8 cellular contexts compared by ENCODE assay signal in the genomic region with DNA sequence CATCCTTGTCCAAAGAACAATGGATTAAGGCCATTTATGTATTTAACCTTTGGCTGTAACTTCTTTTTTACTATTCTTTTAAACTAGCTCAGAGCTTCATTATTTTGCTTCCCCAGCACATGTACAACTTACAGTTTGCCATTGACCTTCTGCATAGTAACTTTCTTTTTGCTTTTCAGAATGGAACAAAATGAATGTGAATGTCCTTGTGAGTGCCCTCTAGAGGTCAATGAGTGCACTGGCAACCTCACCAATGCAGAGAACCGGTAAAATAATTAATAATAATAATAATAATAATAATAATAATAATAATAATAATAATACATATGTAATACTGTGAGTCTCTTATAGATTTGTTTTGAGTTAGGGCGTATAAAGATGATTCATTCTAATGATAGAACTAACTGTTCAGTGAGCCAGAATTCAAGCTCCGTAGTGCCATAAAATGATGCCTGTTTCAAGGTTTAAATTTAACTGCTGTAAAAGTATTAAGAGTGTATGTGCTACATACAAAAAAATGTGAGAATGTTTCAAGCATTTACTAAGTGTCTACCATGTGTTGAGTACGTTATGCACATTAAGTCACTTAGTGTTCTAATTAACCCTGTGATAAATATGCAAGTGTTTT.
DNase-seq lines count a peak whose midpoint lies in the region; ATAC-seq, FAIRE-seq and TF ChIP-seq lines count a peak whose summit lies in the region.

No MANE protein-coding gene starts in this region.

- POLR2A ChIA-PET in HEK293T (lab: Yijun Ruan, JAX) = no interaction called here

- peak; percentile 57 for DNase-seq in HEK293T (ENCODE audit: extremely low spot score)
- DNase-seq in stimulated activated naive CD4-positive, alpha-beta T cell treated with Interleukin-2 at 50 U/mL for 16 hours (lab: John Stamatoyannopoulos, UW) = no peak
- DNase-seq in T-helper 1 cell = no peak
- no peak for DNase-seq in activated CD8-positive, alpha-beta memory T cell treated with anti-CD3 and anti-CD28 coated beads, Interleukin-2, amount 50 U/mL, for 48 hours

- ATAC-seq in GM18873 (IDR thresholded peaks at IDR 0.05; ENCODE audit: low FRiP score, unreplicated experiment) = no peak

- FAIRE-seq in islet of Langerhans (lab: Jason Lieb, UNC) = peak; percentile 87

- H3K27ac ChIP-seq in C4-2B = no peak overlapping the region
- H3K27ac ChIP-seq in VCaP = no peak overlapping the region

- TF ChIP-seq CTCF in C4-2B (conservative IDR thresholded peaks at IDR 0.05) = peak; percentile 74
- peak; percentile 68; the same call in 1 of the 2 replicates for TF ChIP-seq CTCF in VCaP (conservative IDR thresholded peaks at IDR 0.05)

- CTCF ChIA-PET in HEK293T (lab: Yijun Ruan, JAX) = interaction anchor here (0.6 to 1.8 kb wide), 10 partner anchors 9 to 1774 kb away, joined by 3 to 5 read pairs (median 3); no protein-coding TSS in a partner anchor

TF ChIP-seq in HEK293T, 16 proteins besides CTCF, POLR2A, EP300 and RAD21:
- no peak for TF ChIP-seq TARDBP (IDR thresholded peaks at IDR 0.05)
- TF ChIP-seq HDGF (IDR thresholded peaks at IDR 0.05; ENCODE audit: borderline replicate concordance) = no peak
- TF ChIP-seq NFRKB (IDR thresholded peaks at IDR 0.05) = no peak
- TF ChIP-seq LEF1 (IDR thresholded peaks at IDR 0.05; ENCODE audit: borderline replicate concordance) = no peak
- TF ChIP-seq, protein P1, sequence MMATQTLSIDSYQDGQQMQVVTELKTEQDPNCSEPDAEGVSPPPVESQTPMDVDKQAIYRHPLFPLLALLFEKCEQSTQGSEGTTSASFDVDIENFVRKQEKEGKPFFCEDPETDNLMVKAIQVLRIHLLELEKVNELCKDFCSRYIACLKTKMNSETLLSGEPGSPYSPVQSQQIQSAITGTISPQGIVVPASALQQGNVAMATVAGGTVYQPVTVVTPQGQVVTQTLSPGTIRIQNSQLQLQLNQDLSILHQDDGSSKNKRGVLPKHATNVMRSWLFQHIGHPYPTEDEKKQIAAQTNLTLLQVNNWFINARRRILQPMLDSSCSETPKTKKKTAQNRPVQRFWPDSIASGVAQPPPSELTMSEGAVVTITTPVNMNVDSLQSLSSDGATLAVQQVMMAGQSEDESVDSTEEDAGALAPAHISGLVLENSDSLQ (IDR thresholded peaks at IDR 0.05) = no peak
- TF ChIP-seq FOXK2 (IDR thresholded peaks at IDR 0.05) = no peak
- TF ChIP-seq SP1 (IDR thresholded peaks at IDR 0.05) = no peak
- no peak for TF ChIP-seq BHLHE40 (IDR thresholded peaks at IDR 0.05; ENCODE audit: borderline replicate concordance)
- TF ChIP-seq ARNT (IDR thresholded peaks at IDR 0.05) = no peak
- no peak for TF ChIP-seq L3MBTL2 (conservative IDR thresholded peaks at IDR 0.05)
- no peak for TF ChIP-seq ZNF384 (IDR thresholded peaks at IDR 0.05)
- TF ChIP-seq FOXA1 (IDR thresholded peaks at IDR 0.05) = no peak
- TF ChIP-seq CTBP1 (IDR thresholded peaks at IDR 0.05; ENCODE audit: borderline replicate concordance) = no peak
- no peak for TF ChIP-seq FOXM1 (IDR thresholded peaks at IDR 0.05; ENCODE audit: borderline replicate concordance)
- TF ChIP-seq SUZ12 (IDR thresholded peaks at IDR 0.05) = no peak
- TF ChIP-seq ELF4 (IDR thresholded peaks at IDR 0.05) = no peak
